1 cellular context compared by ENCODE assay signal in genomic region chr22:39097098-39098020, GRCh38.
TF ChIP-seq lines count a peak whose summit lies in the region.

APOBEC3H (plus strand) TSS chr22:39097244; CDS start chr22:39100279, 3,035 bp downstream.

TF ChIP-seq in GM12878, 131 proteins besides CTCF, POLR2A, EP300 and RAD21 (continued from another document and continues in another):
- peak; percentile 68; the same call in 1 of the 2 replicates for TF ChIP-seq ZNF687 (IDR thresholded peaks at IDR 0.05)
- no peak for TF ChIP-seq SREBF2 (IDR thresholded peaks at IDR 0.05; ENCODE audit: low read length)
- no peak for TF ChIP-seq ASH2L (IDR thresholded peaks at IDR 0.05; ENCODE audit: borderline replicate concordance, low read depth)
- no peak for TF ChIP-seq ZNF24 (IDR thresholded peaks at IDR 0.05)
- no peak for TF ChIP-seq ZBTB33 (IDR thresholded peaks at IDR 0.05)
- peak; percentile 48; the same call in 1 of the 2 replicates for TF ChIP-seq CREM (IDR thresholded peaks at IDR 0.05; ENCODE audit: low read depth)
- TF ChIP-seq PML (IDR thresholded peaks at IDR 0.05; ENCODE audit: low read length): no peak
- no peak for TF ChIP-seq KAT2A (conservative IDR thresholded peaks at IDR 0.05; ENCODE audit: control insufficient read depth, low read depth, low read length)
- TF ChIP-seq GATAD2B (conservative IDR thresholded peaks at IDR 0.05; ENCODE audit: low read depth): peak; percentile 86
- TF ChIP-seq RUNX3 (IDR thresholded peaks at IDR 0.05; ENCODE audit: low read length): peak; percentile 78
- TF ChIP-seq FOXM1 (IDR thresholded peaks at IDR 0.05; ENCODE audit: low read depth, low read length): 0 out of 2 replicates have a peak, but pooled peaks have one; percentile 21
- TF ChIP-seq KLF5 (IDR thresholded peaks at IDR 0.05; ENCODE audit: partially characterized antibody): no peak
- peak; percentile 85 for TF ChIP-seq DPF2 (IDR thresholded peaks at IDR 0.05)
- no peak for TF ChIP-seq CBX5 (IDR thresholded peaks at IDR 0.05; ENCODE audit: low read depth)
- no peak for TF ChIP-seq MXI1 (IDR thresholded peaks at IDR 0.05; ENCODE audit: low read depth, low read length)
- no peak for TF ChIP-seq JUND (IDR thresholded peaks at IDR 0.05; ENCODE audit: low read depth, low read length)
- peak; percentile 61; the same call in 1 of the 2 replicates for TF ChIP-seq ZBED1 (IDR thresholded peaks at IDR 0.05; ENCODE audit: borderline replicate concordance)
- TF ChIP-seq RELA (IDR thresholded peaks at IDR 0.05; ENCODE audit: borderline replicate concordance, partially characterized antibody): no peak
- no peak for TF ChIP-seq YY1 (IDR thresholded peaks at IDR 0.05; ENCODE audit: low read depth, low read length)
- no peak for TF ChIP-seq ZBTB4 (CRISPR knock-in tag; IDR thresholded peaks at IDR 0.05)
- 0 out of 2 replicates have a peak, but pooled peaks have one; percentile 51 for TF ChIP-seq CBFB (IDR thresholded peaks at IDR 0.05; ENCODE audit: low read depth)
- no peak for TF ChIP-seq TCF3 (IDR thresholded peaks at IDR 0.05; ENCODE audit: borderline replicate concordance, insufficient read depth, low read depth, low read length)
- no peak for TF ChIP-seq SIN3A (IDR thresholded peaks at IDR 0.05; ENCODE audit: low read depth, low read length)
- TF ChIP-seq TBL1XR1 (IDR thresholded peaks at IDR 0.05; ENCODE audit: low read depth, low read length): peak; percentile 62; the same call in 1 of the 2 replicates
- TF ChIP-seq NFXL1 (IDR thresholded peaks at IDR 0.05; ENCODE audit: borderline replicate concordance): peak; percentile 93; the same call in 1 of the 2 replicates
- no peak for TF ChIP-seq STAT1 (conservative IDR thresholded peaks at IDR 0.05)
- TF ChIP-seq SP1 (IDR thresholded peaks at IDR 0.05; ENCODE audit: low read depth, low read length): no peak
- no peak for TF ChIP-seq REST (IDR thresholded peaks at IDR 0.05; ENCODE audit: low read depth, low read length)
- TF ChIP-seq SIX5 (IDR thresholded peaks at IDR 0.05; ENCODE audit: low read depth, low read length, severe bottlenecking): no peak
- TF ChIP-seq ZNF592 (IDR thresholded peaks at IDR 0.05): no peak
- no peak for TF ChIP-seq HSF1 (IDR thresholded peaks at IDR 0.05; ENCODE audit: low read depth, low read length)
- TF ChIP-seq JUNB (IDR thresholded peaks at IDR 0.05): no peak
- no peak for TF ChIP-seq PKNOX1 (IDR thresholded peaks at IDR 0.05)
- no peak for TF ChIP-seq MEF2B (IDR thresholded peaks at IDR 0.05; ENCODE audit: partially characterized antibody, poor library complexity, severe bottlenecking)
- no peak for TF ChIP-seq HDAC2 (IDR thresholded peaks at IDR 0.05)
- no peak for TF ChIP-seq SUPT20H (IDR thresholded peaks at IDR 0.05; ENCODE audit: borderline replicate concordance, control insufficient read depth, low read depth, low read length)
- TF ChIP-seq ATF2 (IDR thresholded peaks at IDR 0.05; ENCODE audit: low read length): no peak
- TF ChIP-seq EED (IDR thresholded peaks at IDR 0.05; ENCODE audit: low read depth): peak; percentile 74
- no peak for TF ChIP-seq ZNF274 (IDR thresholded peaks at IDR 0.05; ENCODE audit: insufficient read depth, insufficient read length)
- TF ChIP-seq RCOR1 (conservative IDR thresholded peaks at IDR 0.05; ENCODE audit: low read depth, low read length): no peak
- TF ChIP-seq RAD51 (IDR thresholded peaks at IDR 0.05): no peak
- TF ChIP-seq POU2F2 (IDR thresholded peaks at IDR 0.05; ENCODE audit: borderline replicate concordance, low read depth, low read length): no peak
- TF ChIP-seq YBX1 (IDR thresholded peaks at IDR 0.05): no peak
